In the genomic region with DNA sequence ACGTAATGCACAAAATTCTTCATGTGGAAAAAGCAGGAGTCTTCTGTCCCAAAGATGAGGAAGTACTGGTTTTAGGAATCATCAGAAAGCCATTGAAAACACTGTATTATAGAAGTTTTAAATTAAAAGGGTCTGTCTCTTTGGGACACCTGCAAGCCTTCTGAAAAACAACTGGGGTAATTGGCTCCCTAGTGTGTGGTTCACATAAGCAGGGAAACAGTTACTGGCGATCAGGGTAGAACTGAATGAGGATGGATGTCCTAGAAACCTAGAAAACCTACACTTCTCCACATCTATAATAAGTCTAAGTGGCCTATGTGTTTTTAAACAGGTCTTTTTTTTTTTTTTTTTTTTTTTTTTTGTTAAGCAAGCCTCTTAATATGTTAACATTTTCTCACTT, we compare ENCODE assay signal across 19 cellular contexts.
DNase-seq lines count a peak whose midpoint lies in the region; ATAC-seq and TF ChIP-seq lines count a peak whose summit lies in the region.
"Had no signal": no experiment of that assay in that cellular context is flagged by ENCODE, and none has a peak within 500 bp of the region (broad histone marks: within the 10 kb centered on the region; RNA-seq: fewer than 3 reads in every experiment).

No MANE protein-coding gene starts in this region.

- no peak overlapping the region for H3K27ac Mint-ChIP-seq in WTC11
- H3K27ac Mint-ChIP-seq: CD4-positive, CD25-positive, alpha-beta regulatory T cell; CD8-positive, alpha-beta memory T cell; IgD-negative memory B cell had no signal

- POLR2A ChIA-PET in WTC11 (lab: Charles Lee), result no interaction called here

- H3K27me3 Mint-ChIP-seq in WTC11 (ENCODE audit: low read depth), result no peaks in the 10 kb centered on the region
- H3K27me3 Mint-ChIP-seq: CD4-positive, CD25-positive, alpha-beta regulatory T cell; CD8-positive, alpha-beta memory T cell; IgD-negative memory B cell had no signal

- H3K27ac ChIP-seq in OCI-LY1 (ENCODE audit: low read depth, low read length, poor library complexity, severe bottlenecking), result no peak overlapping the region
- H3K27ac ChIP-seq: GM23248 had no signal

- H4K20me1 ChIP-seq in OCI-LY1 (ENCODE audit: insufficient read depth, low read length), result no peaks in the 10 kb centered on the region

- no peak overlapping the region for H3K4me3 ChIP-seq in OCI-LY1 (ENCODE audit: low read depth, low read length, poor library complexity, severe bottlenecking)
- H3K4me3 ChIP-seq: GM23248 had no signal

- H3K27me3 ChIP-seq in OCI-LY1 (ENCODE audit: insufficient read depth, low read length), result no peaks in the 10 kb centered on the region
- H3K27me3 ChIP-seq: BE2C had no signal

- no peaks in the 10 kb centered on the region for H3F3A ChIP-seq in OCI-LY1 (ENCODE audit: insufficient read depth, low read length)

- ATAC-seq in WTC11, result peak; percentile 74
- ATAC-seq: HCT116, HepG2 had no signal

- H3K9me3 Mint-ChIP-seq in WTC11, result peaks cover 11% of the 10 kb centered on the region; the same call in 1 of the 2 replicates

- no peaks in the 10 kb centered on the region for H3K9me2 ChIP-seq in OCI-LY1 (ENCODE audit: low read depth, low read length)

- DNase-seq in WTC11 (ENCODE audit: low spot score), result no peak
- DNase-seq in iPS-NIHi7 (ENCODE audit: extremely low spot score), result peak; percentile 11
- DNase-seq in NCI-H2196 (lab: John Stamatoyannopoulos, UW; ENCODE audit: unreplicated experiment), result no peak
- DNase-seq in activated CD4-positive, CD25-positive, alpha-beta regulatory T cell treated with anti-CD3 and anti-CD28 coated beads, Interleukin-2, amount 50 U/mL, for 72 hours, result no peak
- DNase-seq in NCI-H69 (lab: John Stamatoyannopoulos, UW), result no peak
- DNase-seq: ACHN; BE2C; C1 segment of cervical spinal cord; CD4-positive, CD25-positive, alpha-beta regulatory T cell; CD8-positive, alpha-beta memory T cell; COR-L47; DMS 273 treated with DMSO at 0.1 percent for 48 hours; DMS53; GM23248; H7 had no signal

- peaks cover 19% of the 10 kb centered on the region for H3K4me1 Mint-ChIP-seq in WTC11
- H3K4me1 Mint-ChIP-seq: CD4-positive, CD25-positive, alpha-beta regulatory T cell; CD8-positive, alpha-beta memory T cell; IgD-negative memory B cell had no signal

- H3K9me3 ChIP-seq in OCI-LY1 (ENCODE audit: low read length), result no peaks in the 10 kb centered on the region
- H3K9me3 ChIP-seq: BE2C had no signal

- CTCF ChIA-PET in WTC11 (lab: Charles Lee), result no interaction called here

- no peak overlapping the region for H3K9ac ChIP-seq in OCI-LY1 (ENCODE audit: low read length)
- H3K9ac ChIP-seq: GM23248 had no signal

- H2AFZ ChIP-seq in OCI-LY1 (ENCODE audit: low read length), result peak overlapping the region; percentile 95; the same call in 1 of the 2 replicates
- H2AFZ ChIP-seq: GM23248 had no signal

- no peaks in the 10 kb centered on the region for H3K79me2 ChIP-seq in OCI-LY1 (ENCODE audit: insufficient read depth, low read length)

- peak overlapping the region; percentile 2; the same call in 1 of the 2 replicates for H3K4me2 ChIP-seq in OCI-LY1 (ENCODE audit: low read length)

- H3K36me3 Mint-ChIP-seq in WTC11, result peaks cover 16% of the 10 kb centered on the region
- H3K36me3 Mint-ChIP-seq: CD4-positive, CD25-positive, alpha-beta regulatory T cell; CD8-positive, alpha-beta memory T cell had no signal

- no peak overlapping the region for H3K4me3 Mint-ChIP-seq in WTC11
- H3K4me3 Mint-ChIP-seq: CD4-positive, CD25-positive, alpha-beta regulatory T cell; CD8-positive, alpha-beta memory T cell; IgD-negative memory B cell had no signal

- H3K4me1 ChIP-seq in OCI-LY1 (ENCODE audit: insufficient read depth, low read length, severe bottlenecking), result peaks cover 10% of the 10 kb centered on the region
- H3K4me1 ChIP-seq: BE2C had no signal

- TF ChIP-seq CTCF in OCI-LY1 (IDR thresholded peaks at IDR 0.05; ENCODE audit: low read length) (no peak), WTC11 (IDR thresholded peaks at IDR 0.05) (no peak)

- H3K36me3 ChIP-seq in OCI-LY1 (ENCODE audit: insufficient read depth, low read length), result no peaks in the 10 kb centered on the region
- H3K36me3 ChIP-seq: BE2C had no signal

TF ChIP-seq in WTC11, 78 proteins besides CTCF, POLR2A, EP300 and RAD21:
- TF ChIP-seq, protein P1, sequence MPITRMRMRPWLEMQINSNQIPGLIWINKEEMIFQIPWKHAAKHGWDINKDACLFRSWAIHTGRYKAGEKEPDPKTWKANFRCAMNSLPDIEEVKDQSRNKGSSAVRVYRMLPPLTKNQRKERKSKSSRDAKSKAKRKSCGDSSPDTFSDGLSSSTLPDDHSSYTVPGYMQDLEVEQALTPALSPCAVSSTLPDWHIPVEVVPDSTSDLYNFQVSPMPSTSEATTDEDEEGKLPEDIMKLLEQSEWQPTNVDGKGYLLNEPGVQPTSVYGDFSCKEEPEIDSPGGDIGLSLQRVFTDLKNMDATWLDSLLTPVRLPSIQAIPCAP (CRISPR knock-in tag; IDR thresholded peaks at IDR 0.05), result no peak
- TF ChIP-seq, protein P2, sequence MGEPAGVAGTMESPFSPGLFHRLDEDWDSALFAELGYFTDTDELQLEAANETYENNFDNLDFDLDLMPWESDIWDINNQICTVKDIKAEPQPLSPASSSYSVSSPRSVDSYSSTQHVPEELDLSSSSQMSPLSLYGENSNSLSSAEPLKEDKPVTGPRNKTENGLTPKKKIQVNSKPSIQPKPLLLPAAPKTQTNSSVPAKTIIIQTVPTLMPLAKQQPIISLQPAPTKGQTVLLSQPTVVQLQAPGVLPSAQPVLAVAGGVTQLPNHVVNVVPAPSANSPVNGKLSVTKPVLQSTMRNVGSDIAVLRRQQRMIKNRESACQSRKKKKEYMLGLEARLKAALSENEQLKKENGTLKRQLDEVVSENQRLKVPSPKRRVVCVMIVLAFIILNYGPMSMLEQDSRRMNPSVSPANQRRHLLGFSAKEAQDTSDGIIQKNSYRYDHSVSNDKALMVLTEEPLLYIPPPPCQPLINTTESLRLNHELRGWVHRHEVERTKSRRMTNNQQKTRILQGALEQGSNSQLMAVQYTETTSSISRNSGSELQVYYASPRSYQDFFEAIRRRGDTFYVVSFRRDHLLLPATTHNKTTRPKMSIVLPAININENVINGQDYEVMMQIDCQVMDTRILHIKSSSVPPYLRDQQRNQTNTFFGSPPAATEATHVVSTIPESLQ (CRISPR knock-in tag; IDR thresholded peaks at IDR 0.05), result no peak
- TF ChIP-seq ZNF263 (CRISPR knock-in tag; IDR thresholded peaks at IDR 0.05; ENCODE audit: low read depth), result no peak
- no peak for TF ChIP-seq ZNF121 (CRISPR knock-in tag; IDR thresholded peaks at IDR 0.05)
- TF ChIP-seq STAT6 (CRISPR knock-in tag; conservative IDR thresholded peaks at IDR 0.05; ENCODE audit: low read depth), result no peak
